12 cellular contexts compared by ENCODE assay signal in genomic region chr22:30408388-30409101, GRCh38. TPM values are rescaled to one million over a fixed set of nuclear protein-coding genes. Genes with fewer than 3 reads are reported as not detected.
DNase-seq lines count a peak whose midpoint lies in the region; ATAC-seq, FAIRE-seq and TF ChIP-seq lines count a peak whose summit lies in the region.
"Had no signal": no experiment of that assay in that cellular context is flagged by ENCODE, and none has a peak within 500 bp of the region (broad histone marks: within the 10 kb centered on the region; RNA-seq: fewer than 3 reads in every experiment).

No MANE protein-coding gene starts in this region.

- TF ChIP-seq CTCF in AG09309 (IDR thresholded peaks at IDR 0.05; ENCODE audit: control insufficient read depth, insufficient read depth, low read depth, low read length, missing control alignments) (no peak), astrocyte (IDR thresholded peaks at IDR 0.05; ENCODE audit: insufficient read depth, low read depth, low read length) (no peak)

- no peaks in the 10 kb centered on the region for H3K27me3 Mint-ChIP-seq in astrocyte (ENCODE audit: low read depth, unreplicated experiment)
- H3K27me3 Mint-ChIP-seq in activated CD8-positive, alpha-beta memory T cell treated with anti-CD3 and anti-CD28 coated beads, Interleukin-2, amount 10 ng/mL, durations not matched to agents 7 days and 5 days = no peaks in the 10 kb centered on the region

- H3K4me1 ChIP-seq in astrocyte (ENCODE audit: insufficient read depth, low read length) = peaks cover 13% of the 10 kb centered on the region

- H3K4me3 ChIP-seq in AG09309 (ENCODE audit: control insufficient read depth, low read depth, low read length) = no peak overlapping the region
- no peak overlapping the region for H3K4me3 ChIP-seq in astrocyte (ENCODE audit: insufficient read depth, low read depth, low read length)

- CTCF ChIA-PET in activated CD8-positive, alpha-beta memory T cell treated with anti-CD3 and anti-CD28 coated beads, Interleukin-2, amount 10 ng/mL, durations not matched to agents 7 days and 5 days (lab: Charles Lee) = interaction anchor here (1.2 to 1.6 kb wide), 2 partner anchors 17 to 21 kb away, joined by 3 read pairs; no protein-coding TSS in a partner anchor

- H3K4me2 ChIP-seq in astrocyte (ENCODE audit: low read length) = peak overlapping the region; percentile 27

- H3K36me3 ChIP-seq in astrocyte (ENCODE audit: insufficient read depth, low read length) = peaks cover 57% of the 10 kb centered on the region

- H3K4me3 Mint-ChIP-seq in astrocyte (ENCODE audit: unreplicated experiment) = no peak overlapping the region
- no peak overlapping the region for H3K4me3 Mint-ChIP-seq in activated CD8-positive, alpha-beta memory T cell treated with anti-CD3 and anti-CD28 coated beads, Interleukin-2, amount 10 ng/mL, durations not matched to agents 7 days and 5 days

- H3K27ac Mint-ChIP-seq in astrocyte (ENCODE audit: unreplicated experiment) = peak overlapping the region; percentile 75
- H3K27ac Mint-ChIP-seq in activated CD8-positive, alpha-beta memory T cell treated with anti-CD3 and anti-CD28 coated beads, Interleukin-2, amount 10 ng/mL, durations not matched to agents 7 days and 5 days = no peak overlapping the region

- peaks cover 30% of the 10 kb centered on the region for H3K79me2 ChIP-seq in astrocyte (ENCODE audit: insufficient read depth, low read length)

- H3K27ac ChIP-seq in astrocyte (ENCODE audit: low read depth, low read length) = peak overlapping the region; percentile 54

- H3K9ac ChIP-seq in astrocyte (ENCODE audit: low read length) = peak overlapping the region; percentile 4

- H3K9me3 ChIP-seq in astrocyte (ENCODE audit: insufficient read depth, low read depth, low read length) = no peaks in the 10 kb centered on the region

- H3K27me3 ChIP-seq in astrocyte (ENCODE audit: insufficient read depth, low read length) = no peaks in the 10 kb centered on the region

- no peak overlapping the region for H2AFZ ChIP-seq in astrocyte (ENCODE audit: low read depth, low read length)

- FAIRE-seq in astrocyte (lab: Jason Lieb, UNC) = peak; percentile 78

- no peak for ATAC-seq in activated CD8-positive, alpha-beta memory T cell treated with anti-CD3 and anti-CD28 coated beads, Interleukin-2, amount 10 ng/mL, durations not matched to agents 7 days and 5 days
- no peak for ATAC-seq in HG03097 (IDR thresholded peaks at IDR 0.05; ENCODE audit: low FRiP score, unreplicated experiment)
- no peak for ATAC-seq in GM21576 (IDR thresholded peaks at IDR 0.05; ENCODE audit: unreplicated experiment)

- peak; percentile 33 for DNase-seq in AG09309 (ENCODE audit: low read depth)
- peak; percentile 89 for DNase-seq in LHCN-M2 (ENCODE audit: low read depth)
- DNase-seq in astrocyte (ENCODE audit: low read depth) = peak; percentile 63
- DNase-seq in kidney glomerular epithelial cell (lab: John Stamatoyannopoulos, UW) = peak; percentile 51
- DNase-seq in activated CD8-positive, alpha-beta memory T cell treated with anti-CD3 and anti-CD28 coated beads, Interleukin-2, amount 10 ng/mL, durations not matched to agents 7 days and 5 days = no peak
- DNase-seq in HuH-7.5 (ENCODE audit: low spot score) = no peak
- DNase-seq: activated effector memory CD4-positive, alpha-beta T cell treated with anti-CD3 and anti-CD28 coated beads, Interleukin-2, amount 50 U/mL, for 16 hours; COR-L47; stimulated activated CD4-positive, alpha-beta T cell treated with anti-CD3 and anti-CD28 coated beads, Interleukin-2, amount 100 ng/mL, for 24 hours; T-helper 9 cell had no signal

- peaks cover 23% of the 10 kb centered on the region for H3K36me3 Mint-ChIP-seq in astrocyte (ENCODE audit: low read depth, unreplicated experiment)
- peaks cover 9% of the 10 kb centered on the region for H3K36me3 Mint-ChIP-seq in activated CD8-positive, alpha-beta memory T cell treated with anti-CD3 and anti-CD28 coated beads, Interleukin-2, amount 10 ng/mL, durations not matched to agents 7 days and 5 days

- H3K4me1 Mint-ChIP-seq in astrocyte (ENCODE audit: low read depth, unreplicated experiment) = peaks cover 14% of the 10 kb centered on the region
- peaks cover 7% of the 10 kb centered on the region for H3K4me1 Mint-ChIP-seq in activated CD8-positive, alpha-beta memory T cell treated with anti-CD3 and anti-CD28 coated beads, Interleukin-2, amount 10 ng/mL, durations not matched to agents 7 days and 5 days

- H4K20me1 ChIP-seq in astrocyte (ENCODE audit: insufficient read depth, low read length) = peaks cover 25% of the 10 kb centered on the region

- H3K9me3 Mint-ChIP-seq in astrocyte (ENCODE audit: unreplicated experiment) = no peaks in the 10 kb centered on the region
- no peaks in the 10 kb centered on the region for H3K9me3 Mint-ChIP-seq in activated CD8-positive, alpha-beta memory T cell treated with anti-CD3 and anti-CD28 coated beads, Interleukin-2, amount 10 ng/mL, durations not matched to agents 7 days and 5 days (ENCODE audit: low read depth)

RNA-seq across cellular contexts. Expression of gene SEC14L2, which starts 11.7 kb away (rescaled TPM):
- total RNA-seq in LHCN-M2 (2014; rRNA removed) (34.8 and 40.8 TPM in 2 replicates), astrocyte (14.5 and 19.5 TPM in 2 replicates)
- polyA plus RNA-seq in LHCN-M2 (2012) = 26.8 TPM
- total RNA-seq in activated CD8-positive, alpha-beta memory T cell treated with anti-CD3 and anti-CD28 coated beads, Interleukin-2, amount 10 ng/mL, durations not matched to agents 7 days and 5 days = 1 to 10 TPM; 2.2 to 4.8 TPM

RNA-seq across cellular contexts. Expression of gene MTFP1, which starts 17.0 kb away (rescaled TPM):
- 30.0 and 32.2 TPM in 2 replicates for total RNA-seq in LHCN-M2 (2014; rRNA removed)
- polyA plus RNA-seq in LHCN-M2 (2012) = 21.7 TPM
- total RNA-seq in astrocyte = 10.6 and 13.0 TPM in 2 replicates
- total RNA-seq in activated CD8-positive, alpha-beta memory T cell treated with anti-CD3 and anti-CD28 coated beads, Interleukin-2, amount 10 ng/mL, durations not matched to agents 7 days and 5 days = 10 to 100 TPM; 59.1 to 73.4 TPM

RNA-seq across cellular contexts. Expression of gene RNF215, which starts 21.3 kb away (rescaled TPM):
- total RNA-seq in LHCN-M2 (2014; rRNA removed) (36.0 and 39.5 TPM in 2 replicates), astrocyte (24.5 and 28.5 TPM in 2 replicates)
- 15.5 TPM for polyA plus RNA-seq in LHCN-M2 (2012)
- total RNA-seq in activated CD8-positive, alpha-beta memory T cell treated with anti-CD3 and anti-CD28 coated beads, Interleukin-2, amount 10 ng/mL, durations not matched to agents 7 days and 5 days = 10 to 100 TPM in 1 of 2 experiments, 1 to 10 TPM in 1; 8.5 to 10.5 TPM

RNA-seq across cellular contexts. Expression of gene CCDC157, which starts 51.7 kb away (rescaled TPM):
- total RNA-seq in LHCN-M2 (2014; rRNA removed) (2.6 and 3.2 TPM in 2 replicates), astrocyte (2.9 and 3.2 TPM in 2 replicates)
- polyA plus RNA-seq in LHCN-M2 (2012) = 2.7 TPM
- total RNA-seq in activated CD8-positive, alpha-beta memory T cell treated with anti-CD3 and anti-CD28 coated beads, Interleukin-2, amount 10 ng/mL, durations not matched to agents 7 days and 5 days = 1 to 10 TPM; 4.9 to 6.2 TPM

RNA-seq across cellular contexts. Expression of gene SF3A1, which starts 51.9 kb away (rescaled TPM):
- 37.6 and 77.7 TPM in 2 replicates for total RNA-seq in LHCN-M2 (2014; rRNA removed)
- polyA plus RNA-seq in LHCN-M2 (2012) = 76.4 TPM
- 134 and 139 TPM in 2 replicates for total RNA-seq in astrocyte
- total RNA-seq in activated CD8-positive, alpha-beta memory T cell treated with anti-CD3 and anti-CD28 coated beads, Interleukin-2, amount 10 ng/mL, durations not matched to agents 7 days and 5 days = 100 to 1,000 TPM; 214 to 267 TPM

Comparison
In these comparisons a context has a peak if more than half of its experiments do, and no peak if none do; other contexts are left out.
1. DNase-seq: peak in AG09309 (single experiment), LHCN-M2 (single experiment), astrocyte (single experiment) and kidney glomerular epithelial cell (single experiment); none in activated CD8-positive, alpha-beta memory T cell treated with anti-CD3 and anti-CD28 coated beads, Interleukin-2, amount 10 ng/mL, durations not matched to agents 7 days and 5 days (single experiment) and HuH-7.5 (single experiment).